Comparison of ENCODE assay signal across 2 cellular contexts in the genomic region with DNA sequence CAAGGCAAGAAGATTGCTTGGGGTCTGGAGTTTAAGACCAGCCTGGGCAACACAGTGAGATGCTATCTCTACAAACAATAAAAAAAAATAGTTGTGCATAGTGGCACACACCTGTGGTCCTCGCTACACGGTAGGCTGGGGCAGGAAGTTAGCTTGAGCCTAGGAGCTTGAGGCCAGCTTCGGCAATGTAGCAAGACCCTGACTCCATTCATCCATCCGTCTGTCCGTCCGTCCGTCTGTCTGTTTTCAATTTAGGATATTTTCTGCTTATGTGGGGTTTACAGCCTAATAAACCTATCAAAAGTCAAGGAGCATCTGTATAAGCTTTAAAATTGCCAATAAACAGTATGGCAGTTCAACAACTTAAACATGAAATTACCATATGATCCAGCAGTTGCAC.
A peak's percentile ranks its signal among the peaks of the same experiment; 100 is the strongest.
TF ChIP-seq lines count a peak whose summit lies in the region.

No MANE protein-coding gene starts in this region.

TF ChIP-seq in HepG2, 621 proteins besides CTCF, POLR2A, EP300 and RAD21:
- no peak for TF ChIP-seq ZNF776 (CRISPR knock-in tag; IDR thresholded peaks at IDR 0.05)
- TF ChIP-seq RBM22 (optimal IDR thresholded peaks at IDR 0.05; ENCODE audit: low read length), result peak; percentile 92
- no peak for TF ChIP-seq ZNF660 (CRISPR knock-in tag; IDR thresholded peaks at IDR 0.05; ENCODE audit: borderline replicate concordance, low read depth)
TF ChIP-seq in HepG2: peak in this region for 1.

TF ChIP-seq in H1, 55 proteins besides CTCF, POLR2A, EP300 and RAD21:
- TF ChIP-seq POLR2AphosphoS5 (IDR thresholded peaks at IDR 0.05; ENCODE audit: low read depth, low read length) (peak; percentile 45; the same call in 1 of the 2 replicates), TBP (IDR thresholded peaks at IDR 0.05; ENCODE audit: low read depth, low read length) (no peak)
